8 cellular contexts compared by ENCODE assay signal in the genomic region with DNA sequence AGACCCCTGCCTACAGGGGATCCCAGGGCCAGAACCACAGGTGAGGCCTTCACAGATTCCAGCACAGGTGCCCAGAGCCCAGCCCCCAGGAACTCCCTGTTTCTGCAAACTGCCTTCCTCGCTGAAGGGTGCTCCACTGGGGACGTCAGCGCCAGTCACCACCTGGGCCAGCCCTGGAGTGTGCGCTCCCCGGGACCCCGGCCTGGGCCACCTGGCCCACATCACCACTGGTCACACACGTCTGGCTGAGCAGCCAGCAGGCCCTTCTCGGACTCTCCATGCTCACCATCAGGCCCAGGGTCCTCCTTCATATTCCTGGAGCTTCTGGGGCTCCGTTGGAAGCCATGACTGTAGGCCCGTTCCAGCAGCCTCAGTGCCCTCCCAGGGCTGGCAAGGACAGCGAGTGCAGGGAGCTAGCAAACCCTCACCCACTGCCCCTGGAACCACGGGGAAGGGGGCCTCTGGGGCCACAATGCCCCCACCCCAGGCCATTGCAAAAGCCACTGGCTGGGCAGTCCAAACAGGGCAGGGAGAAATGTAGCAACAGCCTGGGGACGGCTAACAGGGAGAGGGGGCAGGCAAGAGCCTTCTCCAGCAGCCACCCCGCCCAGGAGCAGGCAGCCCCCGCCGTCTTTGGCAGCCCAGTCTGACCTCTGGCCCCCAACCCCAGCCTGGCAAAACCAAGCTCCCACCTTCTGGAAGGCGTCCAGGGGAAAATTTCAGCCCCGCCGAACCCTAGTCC. TPM values are rescaled to one million over a fixed set of nuclear protein-coding genes. Genes with fewer than 3 reads are reported as not detected.
A peak's percentile ranks its signal among the peaks of the same experiment; 100 is the strongest.
DNase-seq lines count a peak whose midpoint lies in the region; ATAC-seq and TF ChIP-seq lines count a peak whose summit lies in the region.

No MANE protein-coding gene starts in this region.

- H3K4me3 ChIP-seq in AG09309 (ENCODE audit: control insufficient read depth, low read depth, low read length): peak overlapping the region; percentile 85
- no peak overlapping the region for H3K4me3 ChIP-seq in KMS-11 (IDR thresholded peaks at IDR 0.05; ENCODE audit: insufficient read depth, low read depth, low read length)
- H3K4me3 ChIP-seq in choroid plexus epithelial cell (ENCODE audit: low read depth, low read length): peak overlapping the region; percentile 65
- peak overlapping the region; percentile 67 for H3K4me3 ChIP-seq in mucosa of descending colon

- no peaks in the 10 kb centered on the region for H3K9me3 ChIP-seq in mucosa of descending colon

- no peak overlapping the region for H2AFZ ChIP-seq in KMS-11 (ENCODE audit: low read depth)

- no peaks in the 10 kb centered on the region for H3K36me3 ChIP-seq in KMS-11 (ENCODE audit: insufficient read depth)
- H3K36me3 ChIP-seq in mucosa of descending colon (ENCODE audit: low read depth): no peaks in the 10 kb centered on the region

- peak overlapping the region; percentile 93 for H3K4me2 ChIP-seq in KMS-11

- H3K9ac ChIP-seq in KMS-11: peak overlapping the region; percentile 70; the same call in 1 of the 2 replicates

- DNase-seq in AG09309 (ENCODE audit: low read depth) (no peak), choroid plexus epithelial cell (ENCODE audit: low read depth) (no peak), mucosa of descending colon (peak in 1 of 3 donors; percentile 63), activated gamma-delta T cell treated with Interleukin-2 at 50 U/mL for 16 hours (no peak), NCI-H2171 treated with DMSO at 0.1 percent for 48 hours (lab: John Stamatoyannopoulos, UW) (no peak)

- H4K20me1 ChIP-seq in KMS-11 (ENCODE audit: insufficient read depth): no peaks in the 10 kb centered on the region

- ATAC-seq in mucosa of descending colon (peak; percentile 10), HG03139 (IDR thresholded peaks at IDR 0.05; ENCODE audit: unreplicated experiment) (no peak), GM21619 (IDR thresholded peaks at IDR 0.05; ENCODE audit: unreplicated experiment) (no peak)

- no peak overlapping the region for H3K27ac ChIP-seq in KMS-11

- intact Hi-C loops in mucosa of descending colon (cut with DNase I, micrococcal nuclease): no loop called here

- H3K4me1 ChIP-seq in KMS-11 (ENCODE audit: low read depth, poor library complexity, severe bottlenecking) (peaks cover 14% of the 10 kb centered on the region), mucosa of descending colon (ENCODE audit: low read depth) (peaks cover 28% of the 10 kb centered on the region)

- H3K27me3 ChIP-seq in KMS-11 (ENCODE audit: insufficient read depth, low read depth): no peaks in the 10 kb centered on the region

- TF ChIP-seq CTCF in AG09309 (IDR thresholded peaks at IDR 0.05; ENCODE audit: control insufficient read depth, insufficient read depth, low read depth, low read length, missing control alignments) (no peak), KMS-11 (conservative IDR thresholded peaks at IDR 0.05; ENCODE audit: low read depth, low read length) (no peak), choroid plexus epithelial cell (conservative IDR thresholded peaks at IDR 0.05; ENCODE audit: low read depth, low read length) (peak; percentile 24), mucosa of descending colon (IDR thresholded peaks at IDR 0.05) (no peak)

- H3K79me2 ChIP-seq in KMS-11 (ENCODE audit: insufficient read depth, low read depth): peaks cover 16% of the 10 kb centered on the region; the same call in 1 of the 2 replicates

RNA-seq across cellular contexts. Expression of a gene that starts 1.3 kb away (rescaled TPM):
- 100 to 1,000 TPM; 113 to 296 (median 152) TPM for total RNA-seq in mucosa of descending colon

RNA-seq across cellular contexts. Expression of a gene that starts 23.2 kb away (rescaled TPM):
- 10 to 100 TPM; 15.9 to 43.4 (median 18.9) TPM for total RNA-seq in mucosa of descending colon

RNA-seq across cellular contexts. Expression of a gene that starts 26.4 kb away (rescaled TPM):
- 1 to 10 TPM; 1.0 to 10.0 (median 2.9) TPM for total RNA-seq in mucosa of descending colon

RNA-seq across cellular contexts. Expression of a gene that starts 56.8 kb away (rescaled TPM):
- total RNA-seq in mucosa of descending colon: 1 to 10 TPM in 2 of 3 donors, under 1 TPM in 1; 0.12 to 5.1 (median 2.7) TPM
